ENCODE assay signal across 8 cellular contexts in the genomic region with DNA sequence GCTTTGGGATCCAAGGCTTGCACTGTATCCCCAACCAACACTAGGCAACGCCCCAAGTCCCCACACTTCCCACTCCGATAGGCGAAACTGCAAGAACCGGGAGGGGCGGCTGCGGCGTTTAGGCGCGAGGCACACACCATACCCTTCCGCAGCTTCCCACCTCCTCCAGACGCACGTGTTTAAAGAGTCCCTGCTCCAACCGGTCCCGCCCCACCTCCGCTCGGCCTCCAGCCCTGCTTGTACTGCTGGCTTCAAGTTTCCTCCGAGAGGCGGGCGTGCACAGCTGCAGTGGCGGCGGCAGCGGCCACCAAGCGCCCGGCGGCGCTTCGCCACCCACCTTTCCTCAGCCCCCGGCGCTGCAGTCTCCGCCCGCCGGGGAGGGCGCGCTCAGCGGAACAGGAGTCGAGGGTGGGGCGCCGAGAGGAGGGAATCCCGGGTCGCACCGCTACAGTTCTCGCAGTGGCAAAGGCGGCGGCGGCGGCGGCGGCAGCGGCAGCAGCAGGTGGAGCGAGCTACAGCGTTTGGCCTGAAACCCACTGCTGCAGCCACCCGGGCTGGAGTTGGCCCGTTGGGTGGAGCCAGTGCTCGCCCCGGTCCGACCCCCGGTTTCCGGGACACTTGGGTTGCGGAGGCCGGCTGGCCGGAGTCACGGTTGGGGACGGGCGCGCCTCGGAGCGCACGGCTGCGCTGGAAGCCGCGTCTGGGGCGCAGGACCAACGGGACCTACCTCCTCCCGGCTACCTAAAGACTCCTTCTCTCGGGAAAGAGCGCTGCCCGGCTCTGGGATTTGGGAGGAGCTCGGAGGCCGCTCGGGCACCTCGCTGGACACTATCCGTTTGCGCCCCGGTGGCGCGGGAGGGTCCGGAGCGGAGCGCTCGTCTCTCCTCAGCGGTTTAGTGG. TPM values are rescaled to one million over a fixed set of nuclear protein-coding genes. Genes with fewer than 3 reads are reported as not detected.
DNase-seq lines count a peak whose midpoint lies in the region; ATAC-seq and TF ChIP-seq lines count a peak whose summit lies in the region.

A gene (plus strand): TSS at position 457 of the 900 bp plus-strand sequence. CDS start 858 bp downstream, outside the sequence.

- peak; percentile 56 for DNase-seq in activated CD4-positive, alpha-beta T cell treated with anti-CD3 and anti-CD28 coated beads for 36 hours
- no peak for DNase-seq in activated CD4-positive, alpha-beta T cell treated with anti-CD3 and anti-CD28 coated beads for 4 hours
- DNase-seq in NCI-H2196 (lab: John Stamatoyannopoulos, UW; ENCODE audit: unreplicated experiment) (peak; percentile 49), fibroblast of villous mesenchyme (ENCODE audit: low read depth) (peak; percentile 77), psoas muscle (peak; percentile 29 to 70), 8988T (no peak)
- peak; percentile 21 for DNase-seq in activated CD8-positive, alpha-beta memory T cell treated with anti-CD3 and anti-CD28 coated beads, Interleukin-2, amount 50 U/mL, for 4 hours

- H3K36me3 ChIP-seq in psoas muscle (ENCODE audit: insufficient read depth in 1 of 2, low read depth in 1 of 2): no peaks in the 10 kb centered on the region

- peak; percentile 73 for ATAC-seq in activated CD4-positive, alpha-beta T cell treated with anti-CD3 and anti-CD28 coated beads for 36 hours
- ATAC-seq in psoas muscle: peak; percentile 73 to 94 (median 90)
- no peak for ATAC-seq in GM18517 (IDR thresholded peaks at IDR 0.05; ENCODE audit: unreplicated experiment)

- peak within 1 kb of the TSS; percentile 42 for H3K4me3 Mint-ChIP-seq in activated CD4-positive, alpha-beta T cell treated with anti-CD3 and anti-CD28 coated beads for 36 hours

- CTCF ChIA-PET in activated CD4-positive, alpha-beta T cell treated with anti-CD3 and anti-CD28 coated beads for 36 hours (lab: Charles Lee): no interaction called here

- H3K4me1 Mint-ChIP-seq in activated CD4-positive, alpha-beta T cell treated with anti-CD3 and anti-CD28 coated beads for 36 hours: peaks cover 30% of the 10 kb centered on the region

- H3K4me3 ChIP-seq in fibroblast of villous mesenchyme (ENCODE audit: low read depth, low read length): peak within 1 kb of the TSS; percentile 72
- peak within 1 kb of the TSS; percentile 78 for H3K4me3 ChIP-seq in psoas muscle

- POLR2A ChIA-PET in activated CD4-positive, alpha-beta T cell treated with anti-CD3 and anti-CD28 coated beads for 36 hours (lab: Charles Lee): no interaction called here

- intact Hi-C loops in activated CD4-positive, alpha-beta T cell treated with anti-CD3 and anti-CD28 coated beads for 36 hours (cut with DNase I, micrococcal nuclease): no loop called here
- intact Hi-C loops in psoas muscle (cut with DNase I): loop anchor here in 1 of 2 donors (10.0 kb wide), 1 partner anchor 101 kb away; no protein-coding TSS in a partner anchor

- no peaks in the 10 kb centered on the region for H3K9me3 ChIP-seq in psoas muscle

- no peak for TF ChIP-seq CTCF in fibroblast of villous mesenchyme (IDR thresholded peaks at IDR 0.05; ENCODE audit: insufficient read depth, low read depth, low read length)
- TF ChIP-seq CTCF in psoas muscle (IDR thresholded peaks at IDR 0.05): no peak

- H3K27me3 Mint-ChIP-seq in activated CD4-positive, alpha-beta T cell treated with anti-CD3 and anti-CD28 coated beads for 36 hours: peaks cover 46% of the 10 kb centered on the region

- H3K27ac ChIP-seq in psoas muscle: no peak within 1 kb of the TSS

- H3K36me3 Mint-ChIP-seq in activated CD4-positive, alpha-beta T cell treated with anti-CD3 and anti-CD28 coated beads for 36 hours (ENCODE audit: low read depth): no peaks in the 10 kb centered on the region

- 0 to 1% (median 1%) methylated on average over 74 to 91 of the region's 91 CpGs for WGBS in psoas muscle, 3 donors

- H3K4me1 ChIP-seq in psoas muscle: peaks cover 10% of the 10 kb centered on the region

- no peaks in the 10 kb centered on the region for H3K9me3 Mint-ChIP-seq in activated CD4-positive, alpha-beta T cell treated with anti-CD3 and anti-CD28 coated beads for 36 hours (ENCODE audit: low read depth)

- H3K27me3 ChIP-seq in psoas muscle (ENCODE audit: insufficient read depth in 3 of 3, low read length in 2 of 3): peaks cover 0 to 49% (median 13%) of the 10 kb centered on the region in 3 donors

- H3K27ac Mint-ChIP-seq in activated CD4-positive, alpha-beta T cell treated with anti-CD3 and anti-CD28 coated beads for 36 hours: no peak within 1 kb of the TSS

RNA-seq across cellular contexts. Expression of the gene that starts here (rescaled TPM):
- 1 to 10 TPM; 1.5 to 1.8 TPM for total RNA-seq in activated CD4-positive, alpha-beta T cell treated with anti-CD3 and anti-CD28 coated beads for 36 hours
- total RNA-seq in fibroblast of villous mesenchyme (3.9 and 11.3 TPM in 2 replicates), psoas muscle (1 to 10 TPM in 3 of 4 donors, under 1 TPM in 1; 0.46 to 1.9 (median 1.3) TPM)
- polyA plus RNA-seq in psoas muscle: 1 to 10 TPM in 1 of 3 donors, under 1 TPM in 2; 0.39 to 1.8 (median 0.42) TPM

Comparison
In these comparisons a context has a peak if more than half of its experiments do, and no peak if none do; other contexts are left out.
1. DNase-seq: peak in activated CD4-positive, alpha-beta T cell treated with anti-CD3 and anti-CD28 coated beads for 36 hours (single experiment), NCI-H2196 (single experiment), activated CD8-positive, alpha-beta memory T cell treated with anti-CD3 and anti-CD28 coated beads, Interleukin-2, amount 50 U/mL, for 4 hours (single experiment), fibroblast of villous mesenchyme (single experiment) and psoas muscle (2 of 2); none in activated CD4-positive, alpha-beta T cell treated with anti-CD3 and anti-CD28 coated beads for 4 hours (0 of 2) and 8988T (single experiment).